Comparison of ENCODE assay signal across 2 cellular contexts in the genomic region with DNA sequence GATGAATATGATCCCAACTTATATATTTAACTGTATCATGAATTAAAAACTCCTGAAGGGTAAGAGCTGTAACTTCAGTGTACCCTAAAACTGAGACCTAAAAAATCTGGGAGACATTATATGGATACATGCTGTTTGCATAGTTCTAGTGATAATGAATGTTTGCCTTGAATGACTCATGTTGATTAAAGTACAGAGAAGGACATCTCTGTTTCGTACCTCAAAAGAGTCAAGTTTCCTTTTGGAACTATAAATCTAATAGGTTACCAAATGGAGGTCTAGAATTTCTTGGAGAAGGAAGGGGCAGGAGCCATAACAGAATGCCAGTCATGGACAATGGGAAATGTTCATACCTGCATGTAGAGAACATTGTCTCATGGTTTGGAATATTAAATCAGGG.
A peak's percentile ranks its signal among the peaks of the same experiment; 100 is the strongest.
TF ChIP-seq lines count a peak whose summit lies in the region.

No MANE protein-coding gene starts in this region.

TF ChIP-seq in liver, 16 proteins besides CTCF, POLR2A, EP300 and RAD21 (continued from another document):
- TF ChIP-seq FOXA1 (IDR thresholded peaks at IDR 0.05) (no peak), HNF4A (conservative IDR thresholded peaks at IDR 0.05) (peak; percentile 20 to 58), FOXA2 (IDR thresholded peaks at IDR 0.05) (peak; percentile 41), YY1 (IDR thresholded peaks at IDR 0.05) (peak; percentile 61), JUND (IDR thresholded peaks at IDR 0.05) (peak; percentile 59 to 92), NR2F2 (IDR thresholded peaks at IDR 0.05) (no peak), TAF1 (conservative IDR thresholded peaks at IDR 0.05) (no peak), GABPA (IDR thresholded peaks at IDR 0.05 in 1 of 2, conservative IDR thresholded peaks at IDR 0.05 in 1 of 2) (no peak), RXRA (IDR thresholded peaks at IDR 0.05) (peak in 1 of 2 donors; percentile 17), SP1 (IDR thresholded peaks at IDR 0.05) (no peak)
- TF ChIP-seq, protein P1, sequence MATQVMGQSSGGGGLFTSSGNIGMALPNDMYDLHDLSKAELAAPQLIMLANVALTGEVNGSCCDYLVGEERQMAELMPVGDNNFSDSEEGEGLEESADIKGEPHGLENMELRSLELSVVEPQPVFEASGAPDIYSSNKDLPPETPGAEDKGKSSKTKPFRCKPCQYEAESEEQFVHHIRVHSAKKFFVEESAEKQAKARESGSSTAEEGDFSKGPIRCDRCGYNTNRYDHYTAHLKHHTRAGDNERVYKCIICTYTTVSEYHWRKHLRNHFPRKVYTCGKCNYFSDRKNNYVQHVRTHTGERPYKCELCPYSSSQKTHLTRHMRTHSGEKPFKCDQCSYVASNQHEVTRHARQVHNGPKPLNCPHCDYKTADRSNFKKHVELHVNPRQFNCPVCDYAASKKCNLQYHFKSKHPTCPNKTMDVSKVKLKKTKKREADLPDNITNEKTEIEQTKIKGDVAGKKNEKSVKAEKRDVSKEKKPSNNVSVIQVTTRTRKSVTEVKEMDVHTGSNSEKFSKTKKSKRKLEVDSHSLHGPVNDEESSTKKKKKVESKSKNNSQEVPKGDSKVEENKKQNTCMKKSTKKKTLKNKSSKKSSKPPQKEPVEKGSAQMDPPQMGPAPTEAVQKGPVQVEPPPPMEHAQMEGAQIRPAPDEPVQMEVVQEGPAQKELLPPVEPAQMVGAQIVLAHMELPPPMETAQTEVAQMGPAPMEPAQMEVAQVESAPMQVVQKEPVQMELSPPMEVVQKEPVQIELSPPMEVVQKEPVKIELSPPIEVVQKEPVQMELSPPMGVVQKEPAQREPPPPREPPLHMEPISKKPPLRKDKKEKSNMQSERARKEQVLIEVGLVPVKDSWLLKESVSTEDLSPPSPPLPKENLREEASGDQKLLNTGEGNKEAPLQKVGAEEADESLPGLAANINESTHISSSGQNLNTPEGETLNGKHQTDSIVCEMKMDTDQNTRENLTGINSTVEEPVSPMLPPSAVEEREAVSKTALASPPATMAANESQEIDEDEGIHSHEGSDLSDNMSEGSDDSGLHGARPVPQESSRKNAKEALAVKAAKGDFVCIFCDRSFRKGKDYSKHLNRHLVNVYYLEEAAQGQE (IDR thresholded peaks at IDR 0.05) = no peak
- TF ChIP-seq, protein P2, sequence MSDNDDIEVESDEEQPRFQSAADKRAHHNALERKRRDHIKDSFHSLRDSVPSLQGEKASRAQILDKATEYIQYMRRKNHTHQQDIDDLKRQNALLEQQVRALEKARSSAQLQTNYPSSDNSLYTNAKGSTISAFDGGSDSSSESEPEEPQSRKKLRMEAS (IDR thresholded peaks at IDR 0.05) = no peak
TF ChIP-seq in liver: peak in this region for 5.

TF ChIP-seq in HepG2, 621 proteins besides CTCF, POLR2A, EP300 and RAD21 (continued from another document):
- TF ChIP-seq ZNF816 (CRISPR knock-in tag; IDR thresholded peaks at IDR 0.05; ENCODE audit: borderline replicate concordance) (no peak), ZNF615 (CRISPR knock-in tag; IDR thresholded peaks at IDR 0.05; ENCODE audit: borderline replicate concordance) (no peak), ZBTB7A (CRISPR knock-in tag; IDR thresholded peaks at IDR 0.05) (no peak), TCF7 (IDR thresholded peaks at IDR 0.05; ENCODE audit: low read depth) (no peak), RARG (CRISPR knock-in tag; IDR thresholded peaks at IDR 0.05; ENCODE audit: low read depth) (no peak)
- TF ChIP-seq, protein P3, sequence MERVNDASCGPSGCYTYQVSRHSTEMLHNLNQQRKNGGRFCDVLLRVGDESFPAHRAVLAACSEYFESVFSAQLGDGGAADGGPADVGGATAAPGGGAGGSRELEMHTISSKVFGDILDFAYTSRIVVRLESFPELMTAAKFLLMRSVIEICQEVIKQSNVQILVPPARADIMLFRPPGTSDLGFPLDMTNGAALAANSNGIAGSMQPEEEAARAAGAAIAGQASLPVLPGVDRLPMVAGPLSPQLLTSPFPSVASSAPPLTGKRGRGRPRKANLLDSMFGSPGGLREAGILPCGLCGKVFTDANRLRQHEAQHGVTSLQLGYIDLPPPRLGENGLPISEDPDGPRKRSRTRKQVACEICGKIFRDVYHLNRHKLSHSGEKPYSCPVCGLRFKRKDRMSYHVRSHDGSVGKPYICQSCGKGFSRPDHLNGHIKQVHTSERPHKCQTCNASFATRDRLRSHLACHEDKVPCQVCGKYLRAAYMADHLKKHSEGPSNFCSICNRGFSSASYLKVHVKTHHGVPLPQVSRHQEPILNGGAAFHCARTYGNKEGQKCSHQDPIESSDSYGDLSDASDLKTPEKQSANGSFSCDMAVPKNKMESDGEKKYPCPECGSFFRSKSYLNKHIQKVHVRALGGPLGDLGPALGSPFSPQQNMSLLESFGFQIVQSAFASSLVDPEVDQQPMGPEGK (CRISPR knock-in tag; IDR thresholded peaks at IDR 0.05) = no peak
